Comparison of ENCODE assay signal across 14 cellular contexts in the genomic region with DNA sequence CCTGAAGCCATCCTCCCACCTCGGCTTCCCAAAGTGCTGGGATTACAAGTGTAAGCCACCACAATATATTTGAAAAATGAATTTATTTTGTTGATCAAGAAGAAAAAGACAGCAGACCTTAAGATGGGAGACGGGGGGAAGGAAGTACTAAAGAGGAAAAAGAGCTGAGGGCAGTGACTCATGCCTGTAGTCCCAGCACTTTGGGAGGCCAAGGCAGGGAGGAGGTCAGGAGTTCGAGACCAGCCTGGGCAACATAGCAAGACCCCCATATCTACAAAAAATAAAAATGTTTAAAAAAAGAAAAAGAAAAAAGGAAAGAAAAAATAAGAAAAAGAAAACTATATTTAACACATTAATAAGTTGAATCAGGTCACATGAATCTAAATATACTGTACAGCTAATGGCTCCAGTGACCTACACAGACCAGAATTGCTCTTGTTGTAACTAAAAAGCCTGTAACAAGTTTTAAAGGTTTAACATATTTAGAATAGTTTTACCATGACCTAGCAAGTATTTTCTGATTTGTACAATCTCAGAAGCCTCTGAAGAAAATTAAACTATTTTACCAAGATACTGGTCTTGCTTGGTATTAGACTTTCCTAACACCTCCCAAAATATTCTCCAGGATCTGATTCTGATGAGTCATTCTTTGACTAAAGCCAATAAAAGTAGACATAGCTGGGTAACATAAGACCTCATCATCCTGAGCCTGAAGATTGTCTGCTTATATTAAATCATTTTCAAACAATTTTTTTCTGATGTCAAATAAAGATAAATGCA. TPM values are rescaled to one million over a fixed set of nuclear protein-coding genes. Genes with fewer than 3 reads are reported as not detected.
A peak's percentile ranks its signal among the peaks of the same experiment; 100 is the strongest.
DNase-seq lines count a peak whose midpoint lies in the region; ATAC-seq and TF ChIP-seq lines count a peak whose summit lies in the region.
"Had no signal": no experiment of that assay in that cellular context is flagged by ENCODE, and none has a peak within 500 bp of the region (broad histone marks: within the 10 kb centered on the region; RNA-seq: fewer than 3 reads in every experiment).

No MANE protein-coding gene starts in this region.

- H2AK5ac ChIP-seq in IMR-90 (ENCODE audit: low read depth, low read length): peak overlapping the region; percentile 99

- peak overlapping the region; percentile 64 for H2BK20ac ChIP-seq in IMR-90 (ENCODE audit: low read depth, low read length)

- CTCF ChIA-PET in IMR-90 (lab: Yijun Ruan, JAX): no interaction called here

- no peak overlapping the region for H3K4me3 ChIP-seq in AG10803 (ENCODE audit: low read length)
- no peak overlapping the region for H3K4me3 ChIP-seq in IMR-90 (ENCODE audit: insufficient read depth, low read depth, low read length)
- H3K4me3 ChIP-seq in adipocyte (ENCODE audit: low read length): no peak overlapping the region
- H3K4me3 ChIP-seq: SJCRH30, uterus had no signal

- H4K91ac ChIP-seq in IMR-90 (ENCODE audit: insufficient read depth, low read depth, low read length): peak overlapping the region; percentile 93

- dilution Hi-C loops in IMR-90 (cut with HindIII; ENCODE audit: low sequenced_read_pairs, unreplicated experiment): no loop called here

- H4K20me1 ChIP-seq in IMR-90 (ENCODE audit: insufficient read depth, low read length): peaks cover under 1% of the 10 kb centered on the region; the same call in 1 of the 2 replicates

- POLR2A ChIA-PET in IMR-90 (lab: Charles Lee; ENCODE audit: unreplicated experiment): interaction anchor here (1.1 kb wide), 1 partner anchor 9 kb away, joined by 4 read pairs; no protein-coding TSS in a partner anchor

- BruUV-seq in IMR-90 (replicated peaks; lab: Mats Ljungman, UMichigan): no TSS peak

- H3K27ac ChIP-seq in IMR-90 (ENCODE audit: insufficient read depth, low read length): peak overlapping the region; percentile 97
- H3K27ac ChIP-seq: SJCRH30, uterus had no signal

- no peaks in the 10 kb centered on the region for H3K9me3 ChIP-seq in IMR-90 (ENCODE audit: control insufficient read depth, insufficient read depth, low read length)
- H3K9me3 ChIP-seq in adipocyte (ENCODE audit: control insufficient read depth, low read length): no peaks in the 10 kb centered on the region
- H3K9me3 ChIP-seq: SJCRH30, uterus had no signal

- TF ChIP-seq CTCF in AG10803 (conservative IDR thresholded peaks at IDR 0.05; ENCODE audit: low read length): no peak
- no peak for TF ChIP-seq CTCF in IMR-90 (conservative IDR thresholded peaks at IDR 0.05; ENCODE audit: low read depth, low read length)

- H2AK9ac ChIP-seq in IMR-90 (replicated peaks; ENCODE audit: low read depth, low read length, poor library complexity): no peak overlapping the region

- H3K9ac ChIP-seq in IMR-90 (ENCODE audit: low read depth, low read length) (no peak overlapping the region; the same call in 1 of the 2 replicates), adipocyte (ENCODE audit: low read length) (no peak overlapping the region)

- H3K14ac ChIP-seq in IMR-90 (replicated peaks; ENCODE audit: low read depth, low read length): peak overlapping the region; percentile 79; the same call in 1 of the 2 replicates

- ATAC-seq in IMR-90 (ENCODE audit: low read depth) (peak; percentile 24), HG02588 (IDR thresholded peaks at IDR 0.05; ENCODE audit: unreplicated experiment) (no peak)

- H3K56ac ChIP-seq in IMR-90 (ENCODE audit: extremely low read depth, insufficient read depth, low read length): peak overlapping the region; percentile 56

- H3K4me2 ChIP-seq in IMR-90 (ENCODE audit: low read depth, low read length): peak overlapping the region; percentile 66; the same call in 1 of the 2 replicates

- peaks cover 9% of the 10 kb centered on the region for H3K4me1 ChIP-seq in IMR-90 (ENCODE audit: control insufficient read depth, insufficient read depth, low read length)
- peaks cover 12% of the 10 kb centered on the region for H3K4me1 ChIP-seq in adipocyte (ENCODE audit: control insufficient read depth, insufficient read depth, low read length)
- H3K4me1 ChIP-seq: SJCRH30, uterus had no signal

- H3K36me3 ChIP-seq in IMR-90 (ENCODE audit: control insufficient read depth, insufficient read depth, low read length) (no peaks in the 10 kb centered on the region), adipocyte (ENCODE audit: control insufficient read depth, insufficient read depth, low read length, severe bottlenecking) (no peaks in the 10 kb centered on the region)
- H3K36me3 ChIP-seq: SJCRH30, uterus had no signal

- H2BK5ac ChIP-seq in IMR-90 (ENCODE audit: low read depth, low read length, poor library complexity, severe bottlenecking): peak overlapping the region; percentile 96

- H4K5ac ChIP-seq in IMR-90 (ENCODE audit: low read depth, low read length): peak overlapping the region; percentile 37

- no peak overlapping the region for H2AFZ ChIP-seq in IMR-90 (replicated peaks; ENCODE audit: low read length, poor library complexity)

- peak overlapping the region; percentile 92 for H2BK120ac ChIP-seq in IMR-90 (ENCODE audit: low read depth, low read length)

- in situ Hi-C loops in IMR-90 (cut with MboI; ENCODE audit: low sequenced_read_pairs): no loop called here

- no CpG with 5 or more reads among the region's 3 CpGs for WGBS in IMR-90 (ENCODE audit: extremely low coverage in 2 of 2, insufficient read length in 1 of 2), 2 experiments

- DNase-seq in AG10803 (ENCODE audit: low read depth) (peak; percentile 87), IMR-90 (peak; percentile 85), adipocyte (ENCODE audit: low read depth) (peak; percentile 67), kidney tubule cell (ENCODE audit: low spot score) (peak; percentile 29), T-helper 1 cell (no peak), superior temporal gyrus (ENCODE audit: extremely low spot score) (no peak)
- DNase-seq in effector CD8-positive, alpha-beta T cell (lab: John Stamatoyannopoulos, UW): no peak
- DNase-seq: activated CD4-positive, CD25-positive, alpha-beta regulatory T cell treated with anti-CD3 and anti-CD28 coated beads, Interleukin-2, amount 50 U/mL, for 72 hours; CD8-positive, alpha-beta memory T cell; NCI-H446; nephron progenitor cell; SJCRH30; uterus had no signal

- peak overlapping the region; percentile 94; the same call in 1 of the 3 replicates for H2BK15ac ChIP-seq in IMR-90 (ENCODE audit: low read depth, low read length)

- TF ChIP-seq RAD21 in IMR-90 (IDR thresholded peaks at IDR 0.05; ENCODE audit: low read length): no peak

- H3K27me3 ChIP-seq in IMR-90 (ENCODE audit: control insufficient read depth, insufficient read depth, low read length) (no peaks in the 10 kb centered on the region), adipocyte (replicated peaks; ENCODE audit: control insufficient read depth, insufficient read depth, low read length) (no peaks in the 10 kb centered on the region)
- H3K27me3 ChIP-seq: SJCRH30, uterus had no signal

- peak overlapping the region; percentile 81 to 92 for H4K8ac ChIP-seq in IMR-90 (ENCODE audit: low read depth in 2 of 2, low read length in 2 of 2)

- H3K9me1 ChIP-seq in IMR-90 (ENCODE audit: insufficient read depth, low read length): 0 out of 2 replicates have a peak, but pooled peaks cover 9% of the 10 kb centered on the region

- peak overlapping the region; percentile 79 for H3K18ac ChIP-seq in IMR-90 (ENCODE audit: low read depth, low read length)

- TF ChIP-seq POLR2A in IMR-90 (IDR thresholded peaks at IDR 0.05; ENCODE audit: low read depth, low read length): no peak

- peak overlapping the region; percentile 92 for H3K4ac ChIP-seq in IMR-90 (ENCODE audit: low read depth, low read length)

- 0 out of 2 replicates have a peak overlapping the region, but pooled peaks have one; percentile 32 for H3K23ac ChIP-seq in IMR-90 (ENCODE audit: low read depth, low read length)

- peaks cover 0 to 8% of the 10 kb centered on the region in 2 experiments; a peak in 1 of 4 replicates for H3K79me1 ChIP-seq in IMR-90 (ENCODE audit: low read depth in 1 of 2, low read length in 2 of 2)

- intact Hi-C loops in IMR-90 (cut with micrococcal nuclease): loop anchor here (1.0 to 10.0 kb wide), 2 partner anchors 17 to 458 kb away; a partner anchor contains a TSS

TF ChIP-seq in IMR-90, 13 proteins besides CTCF, POLR2A, EP300 and RAD21:
- TF ChIP-seq CEBPB (IDR thresholded peaks at IDR 0.05; ENCODE audit: low read depth, low read length): no peak
- TF ChIP-seq FOS (IDR thresholded peaks at IDR 0.05; ENCODE audit: low read depth, low read length): peak; percentile 73; the same call in 1 of the 2 replicates
- peak; percentile 93 for TF ChIP-seq NFE2L2 (IDR thresholded peaks at IDR 0.05; ENCODE audit: low read depth, low read length)

RNA-seq across cellular contexts. Expression of a gene that starts 4.3 kb away (rescaled TPM):
- total RNA-seq in IMR-90 (2012; rRNA removed): 7.9 and 10.8 TPM in 2 replicates
- polyA plus RNA-seq in IMR-90 (2012; rRNA removed): 25.1 and 26.6 TPM in 2 replicates
- polyA plus RNA-seq in IMR-90 (2012; cell fraction: cytosol; rRNA removed): 28.5 and 28.7 TPM in 2 replicates
- 18.3 and 20.4 TPM in 2 replicates for polyA plus RNA-seq in IMR-90 (2012; cell fraction: nucleus; rRNA removed; ENCODE audit: low replicate concordance)

Comparison
In these comparisons a context has a peak if more than half of its experiments do, and no peak if none do; other contexts are left out.
1. DNase-seq: peak in AG10803 (single experiment), IMR-90 (single experiment), adipocyte (single experiment) and kidney tubule cell (single experiment); none in T-helper 1 cell (0 of 5), effector CD8-positive, alpha-beta T cell (single experiment) and superior temporal gyrus (single experiment).